8 cellular contexts compared by ENCODE assay signal in genomic region chr13:112725346-112726017, GRCh38. TPM values are rescaled to one million over a fixed set of nuclear protein-coding genes. Genes with fewer than 3 reads are reported as not detected.
DNase-seq lines count a peak whose midpoint lies in the region; ATAC-seq and TF ChIP-seq lines count a peak whose summit lies in the region.

No MANE protein-coding gene starts in this region.

- intact Hi-C loops in IMR-90 (cut with micrococcal nuclease): no loop called here

- no peak for TF ChIP-seq RAD21 in IMR-90 (IDR thresholded peaks at IDR 0.05; ENCODE audit: low read length)

- peaks cover 22% of the 10 kb centered on the region for H3K4me1 Mint-ChIP-seq in activated T-cell treated with anti-CD3 and anti-CD28 coated beads, Interleukin-2, amount 50 U/mL, for 72 hours (ENCODE audit: low read depth)
- peaks cover 19 to 39% (median 32%) of the 10 kb centered on the region in 4 donors for H3K4me1 Mint-ChIP-seq in naive thymus-derived CD8-positive, alpha-beta T cell

- H4K5ac ChIP-seq in IMR-90 (ENCODE audit: low read depth, low read length): no peak overlapping the region

- no peak overlapping the region for H3K4me2 ChIP-seq in IMR-90 (ENCODE audit: low read depth, low read length)

- peak overlapping the region; percentile 72 for H3K4ac ChIP-seq in IMR-90 (ENCODE audit: low read depth, low read length)

- 0 out of 2 replicates have a peak overlapping the region, but pooled peaks have one; percentile 18 for H2BK20ac ChIP-seq in IMR-90 (ENCODE audit: low read depth, low read length)

- no peak overlapping the region for H3K27ac Mint-ChIP-seq in activated T-cell treated with anti-CD3 and anti-CD28 coated beads, Interleukin-2, amount 50 U/mL, for 72 hours
- H3K27ac Mint-ChIP-seq in naive thymus-derived CD8-positive, alpha-beta T cell: peak overlapping the region in 5 of 10 donors; percentile 48 to 89 (median 80)

- peaks cover 18% of the 10 kb centered on the region for H3K9me1 ChIP-seq in IMR-90 (ENCODE audit: insufficient read depth, low read length)

- H3K14ac ChIP-seq in IMR-90 (replicated peaks; ENCODE audit: low read depth, low read length): peak overlapping the region; percentile 30; the same call in 1 of the 2 replicates

- H3K9me3 ChIP-seq in IMR-90 (ENCODE audit: control insufficient read depth, insufficient read depth, low read length): no peaks in the 10 kb centered on the region

- in situ Hi-C loops in IMR-90 (cut with MboI; ENCODE audit: low sequenced_read_pairs): no loop called here

- no peak for TF ChIP-seq CTCF in IMR-90 (conservative IDR thresholded peaks at IDR 0.05; ENCODE audit: low read depth, low read length)

- no TSS peak for BruUV-seq in IMR-90 (replicated peaks; lab: Mats Ljungman, UMichigan)

- H3K4me3 Mint-ChIP-seq in activated T-cell treated with anti-CD3 and anti-CD28 coated beads, Interleukin-2, amount 50 U/mL, for 72 hours: peak overlapping the region; percentile 5 to 53
- H3K4me3 Mint-ChIP-seq in naive thymus-derived CD8-positive, alpha-beta T cell: peak overlapping the region; percentile 28 to 73 (median 64)

- no peak overlapping the region for H3K9ac ChIP-seq in IMR-90 (ENCODE audit: low read depth, low read length)

- peak; percentile 56 for ATAC-seq in GM18511 (IDR thresholded peaks at IDR 0.05; ENCODE audit: unreplicated experiment)
- ATAC-seq in IMR-90 (ENCODE audit: low read depth): no peak
- ATAC-seq in activated T-cell treated with anti-CD3 and anti-CD28 coated beads, Interleukin-2, amount 50 U/mL, for 72 hours (replicated peaks in 1 of 2): peak; percentile 58 to 61
- peak; percentile 35 to 67 for ATAC-seq in naive thymus-derived CD8-positive, alpha-beta T cell
- ATAC-seq in GM19397 (IDR thresholded peaks at IDR 0.05; ENCODE audit: unreplicated experiment): no peak

- H2BK5ac ChIP-seq in IMR-90 (ENCODE audit: low read depth, low read length, poor library complexity, severe bottlenecking): peak overlapping the region; percentile 13

- no peaks in the 10 kb centered on the region for H3K36me3 ChIP-seq in IMR-90 (ENCODE audit: control insufficient read depth, insufficient read depth, low read length)

- peak overlapping the region; percentile 7 for H2AK9ac ChIP-seq in IMR-90 (replicated peaks; ENCODE audit: low read depth, low read length, poor library complexity)

- H2AFZ ChIP-seq in IMR-90 (replicated peaks; ENCODE audit: low read length, poor library complexity): peak overlapping the region; percentile 47

- H2AK5ac ChIP-seq in IMR-90 (ENCODE audit: low read depth, low read length): peak overlapping the region; percentile 85; the same call in 1 of the 2 replicates

- H4K91ac ChIP-seq in IMR-90 (ENCODE audit: insufficient read depth, low read depth, low read length): 0 out of 2 replicates have a peak overlapping the region, but pooled peaks have one; percentile 57

- POLR2A ChIA-PET in IMR-90 (lab: Charles Lee; ENCODE audit: unreplicated experiment): no interaction called here
- POLR2A ChIA-PET in naive thymus-derived CD8-positive, alpha-beta T cell (lab: Charles Lee): no interaction called here

- CTCF ChIA-PET in IMR-90 (lab: Yijun Ruan, JAX): interaction anchor here (0.5 to 1.0 kb wide), 2 partner anchors 12 to 208 kb away, joined by 3 read pairs; no protein-coding TSS in a partner anchor

- H3K18ac ChIP-seq in IMR-90 (ENCODE audit: low read depth, low read length): no peak overlapping the region

- no peak overlapping the region for H3K4me3 ChIP-seq in IMR-90 (ENCODE audit: insufficient read depth, low read depth, low read length)

- H2BK120ac ChIP-seq in IMR-90 (ENCODE audit: low read depth, low read length): peak overlapping the region; percentile 45

- WGBS in IMR-90 (ENCODE audit: extremely low coverage in 2 of 2, insufficient read length in 1 of 2), 2 experiments: 88% methylated on average over 10 of the region's 18 CpGs; no CpG with 5 or more reads in 1 of the 2 experiments

- H3K79me1 ChIP-seq in IMR-90 (ENCODE audit: low read depth in 1 of 2, low read length in 2 of 2): peaks cover 21 to 38% of the 10 kb centered on the region in 2 experiments

- no peaks in the 10 kb centered on the region for H3K9me3 Mint-ChIP-seq in activated T-cell treated with anti-CD3 and anti-CD28 coated beads, Interleukin-2, amount 50 U/mL, for 72 hours
- no peaks in the 10 kb centered on the region for H3K9me3 Mint-ChIP-seq in naive thymus-derived CD8-positive, alpha-beta T cell

- H2BK15ac ChIP-seq in IMR-90 (ENCODE audit: low read depth, low read length): peak overlapping the region; percentile 61; the same call in 1 of the 3 replicates

- H3K23ac ChIP-seq in IMR-90 (ENCODE audit: low read depth, low read length): no peak overlapping the region

- DNase-seq in IMR-90 (peak; percentile 62), kidney glomerular epithelial cell (lab: John Stamatoyannopoulos, UW) (no peak), D341Med (ENCODE audit: low spot score) (no peak)
- no peak for DNase-seq in activated T-cell treated with anti-CD3 and anti-CD28 coated beads, Interleukin-2, amount 50 U/mL, for 72 hours
- DNase-seq in naive thymus-derived CD8-positive, alpha-beta T cell: peak in 3 of 10 donors; percentile 3 to 27 (median 22)
- no peak for DNase-seq in activated CD4-positive, CD25-positive, alpha-beta regulatory T cell treated with anti-CD3 and anti-CD28 coated beads, Interleukin-2, amount 50 U/mL, for 72 hours

- no peak overlapping the region for H3K27ac ChIP-seq in IMR-90 (ENCODE audit: insufficient read depth, low read length)

- dilution Hi-C loops in IMR-90 (cut with HindIII; ENCODE audit: low sequenced_read_pairs, unreplicated experiment): no loop called here

- no peaks in the 10 kb centered on the region for H3K36me3 Mint-ChIP-seq in activated T-cell treated with anti-CD3 and anti-CD28 coated beads, Interleukin-2, amount 50 U/mL, for 72 hours (ENCODE audit: insufficient read depth in 2 of 2)
- H3K36me3 Mint-ChIP-seq in naive thymus-derived CD8-positive, alpha-beta T cell: no peaks in the 10 kb centered on the region

- H4K20me1 ChIP-seq in IMR-90 (ENCODE audit: insufficient read depth, low read length): peaks cover 14% of the 10 kb centered on the region; the same call in 1 of the 2 replicates

- no peaks in the 10 kb centered on the region for H3K27me3 ChIP-seq in IMR-90 (ENCODE audit: control insufficient read depth, insufficient read depth, low read length)

- no peaks in the 10 kb centered on the region for H3K27me3 Mint-ChIP-seq in activated T-cell treated with anti-CD3 and anti-CD28 coated beads, Interleukin-2, amount 50 U/mL, for 72 hours (ENCODE audit: low read depth)
- no peaks in the 10 kb centered on the region for H3K27me3 Mint-ChIP-seq in naive thymus-derived CD8-positive, alpha-beta T cell

- no peak overlapping the region for H3K56ac ChIP-seq in IMR-90 (ENCODE audit: extremely low read depth, insufficient read depth, low read length)

- H4K8ac ChIP-seq in IMR-90 (ENCODE audit: low read depth in 2 of 2, low read length in 2 of 2): peak overlapping the region in 1 of 2 experiments; percentile 16; a peak in 1 of 4 replicates

- H3K4me1 ChIP-seq in IMR-90 (ENCODE audit: control insufficient read depth, insufficient read depth, low read length): peaks cover 24% of the 10 kb centered on the region

- no peak for TF ChIP-seq POLR2A in IMR-90 (IDR thresholded peaks at IDR 0.05; ENCODE audit: low read depth, low read length)

TF ChIP-seq in IMR-90, 13 proteins besides CTCF, POLR2A, EP300 and RAD21:
- TF ChIP-seq BHLHE40 (IDR thresholded peaks at IDR 0.05; ENCODE audit: low read depth, low read length) (no peak), CEBPB (IDR thresholded peaks at IDR 0.05; ENCODE audit: low read depth, low read length) (no peak), SMC3 (IDR thresholded peaks at IDR 0.05; ENCODE audit: low read depth, low read length) (no peak), RCOR1 (IDR thresholded peaks at IDR 0.05; ENCODE audit: insufficient replicate concordance, low read length) (no peak), MAFK (IDR thresholded peaks at IDR 0.05; ENCODE audit: low read depth, low read length) (no peak)

RNA-seq across cellular contexts. Expression of gene ATP11A, which starts 35.6 kb away (rescaled TPM):
- 8.4 and 8.9 TPM in 2 replicates for total RNA-seq in IMR-90 (2012; rRNA removed)
- polyA plus RNA-seq in IMR-90 (2012; rRNA removed): 11.4 and 12.0 TPM in 2 replicates
- polyA plus RNA-seq in IMR-90 (2012; cell fraction: cytosol; rRNA removed): 6.7 and 9.4 TPM in 2 replicates
- 23.7 and 37.4 TPM in 2 replicates for polyA plus RNA-seq in IMR-90 (2012; cell fraction: nucleus; rRNA removed; ENCODE audit: low replicate concordance)
- 10 to 100 TPM; 33.8 to 41.0 TPM for total RNA-seq in activated T-cell treated with anti-CD3 and anti-CD28 coated beads, Interleukin-2, amount 50 U/mL, for 72 hours
- total RNA-seq in naive thymus-derived CD8-positive, alpha-beta T cell: 10 to 100 TPM; 21.5 to 23.9 TPM
- 1 to 10 TPM in 2 of 3 donors, under 1 TPM in 1; 0.76 to 3.1 (median 2.0) TPM for polyA plus RNA-seq in naive thymus-derived CD8-positive, alpha-beta T cell

Comparison
In these comparisons a context has a peak if more than half of its experiments do, and no peak if none do; other contexts are left out.
1. ATAC-seq: peak in GM18511 (single experiment), activated T-cell treated with anti-CD3 and anti-CD28 coated beads, Interleukin-2, amount 50 U/mL, for 72 hours (2 of 2) and naive thymus-derived CD8-positive, alpha-beta T cell (2 of 2); none in IMR-90 (single experiment) and GM19397 (single experiment).